In genomic region chr2:182891611-182892010, GRCh38 we compare ENCODE assay signal across 22 cellular contexts. TPM values are rescaled to one million over a fixed set of nuclear protein-coding genes. Genes with fewer than 3 reads are reported as not detected.
A peak's percentile ranks its signal among the peaks of the same experiment; 100 is the strongest.
DNase-seq lines count a peak whose midpoint lies in the region; ATAC-seq, FAIRE-seq and TF ChIP-seq lines count a peak whose summit lies in the region.
"Had no signal": no experiment of that assay in that cellular context is flagged by ENCODE, and none has a peak within 500 bp of the region (broad histone marks: within the 10 kb centered on the region; RNA-seq: fewer than 3 reads in every experiment).

No MANE protein-coding gene starts in this region.

- H3K4me1 ChIP-seq in HepG2 (ENCODE audit: insufficient read depth, low read length) (peaks cover 25% of the 10 kb centered on the region), transverse colon (peaks cover 0 to 13% (median 4%) of the 10 kb centered on the region in 4 donors)

- H3K9me3 Mint-ChIP-seq in activated T-cell treated with anti-CD3 and anti-CD28 coated beads, Interleukin-2, amount 50 U/mL, for 72 hours: no peaks in the 10 kb centered on the region
- peaks cover 8% of the 10 kb centered on the region; the same call in 1 of the 2 replicates for H3K9me3 Mint-ChIP-seq in WTC11
- H3K9me3 Mint-ChIP-seq in activated CD4-positive, alpha-beta memory T cell treated with anti-CD3 and anti-CD28 coated beads, Interleukin-2, amount 10 ng/mL, durations not matched to agents 7 days and 5 days: no peaks in the 10 kb centered on the region
- peaks cover 0 to 15% (median 5%) of the 10 kb centered on the region in 7 donors for H3K9me3 Mint-ChIP-seq in CD14-positive monocyte
- H3K9me3 Mint-ChIP-seq: CD4-positive, CD25-positive, alpha-beta regulatory T cell had no signal

- FAIRE-seq in HepG2 (lab: Jason Lieb, UNC): no peak
- FAIRE-seq: GM12891, H1 had no signal

- H3K27ac ChIP-seq in HepG2 (ENCODE audit: extremely low read length, insufficient read depth, low read length) (peak overlapping the region; percentile 72), transverse colon (no peak overlapping the region)
- H3K27ac ChIP-seq: KMS-11 had no signal

- TF ChIP-seq EP300 in HepG2 (IDR thresholded peaks at IDR 0.05; ENCODE audit: low read depth in 2 of 2, low read length in 2 of 2) (no peak), HepG2 (CRISPR knock-in tag; IDR thresholded peaks at IDR 0.05; ENCODE audit: borderline replicate concordance) (no peak), transverse colon (IDR thresholded peaks at IDR 0.05; ENCODE audit: low read depth) (no peak)

- peak overlapping the region; percentile 82 for H3K4me2 ChIP-seq in HepG2 (ENCODE audit: low read depth, low read length)
- H3K4me2 ChIP-seq: KMS-11, SK-N-SH had no signal

- H3K27ac Mint-ChIP-seq in activated T-cell treated with anti-CD3 and anti-CD28 coated beads, Interleukin-2, amount 50 U/mL, for 72 hours: peak overlapping the region; percentile 59
- H3K27ac Mint-ChIP-seq in WTC11 (no peak overlapping the region), CD14-positive monocyte (no peak overlapping the region)
- no peak overlapping the region for H3K27ac Mint-ChIP-seq in activated CD4-positive, alpha-beta memory T cell treated with anti-CD3 and anti-CD28 coated beads, Interleukin-2, amount 10 ng/mL, durations not matched to agents 7 days and 5 days
- H3K27ac Mint-ChIP-seq: B cell; CD4-positive, CD25-positive, alpha-beta regulatory T cell had no signal

- intact Hi-C loops in HepG2 (cut with micrococcal nuclease; ENCODE audit: unreplicated experiment): loop anchor here (1.0 kb wide), 1 partner anchor 9 kb away; no protein-coding TSS in a partner anchor
- intact Hi-C loops in CD14-positive monocyte (cut with micrococcal nuclease): no loop called here
- intact Hi-C loops in transverse colon (cut with DNase I; ENCODE audit: low total_unique reads): no loop called here

- no TSS peak for BruUV-seq in HepG2 (replicated peaks; lab: Mats Ljungman, UMichigan)

- POLR2A ChIA-PET in WTC11 (lab: Charles Lee): no interaction called here
- POLR2A ChIA-PET in HepG2 (lab: Yijun Ruan, JAX): interaction anchor here (1.5 kb wide), 1 partner anchor 8 kb away, joined by 9 read pairs; no protein-coding TSS in a partner anchor
- POLR2A ChIA-PET in activated CD4-positive, alpha-beta memory T cell treated with anti-CD3 and anti-CD28 coated beads, Interleukin-2, amount 10 ng/mL, durations not matched to agents 7 days and 5 days (lab: Charles Lee): no interaction called here

- WGBS in HepG2 (ENCODE audit: low lambda C conversion rate): 50% methylated on average over 4 of the region's 4 CpGs
- WGBS in transverse colon (ENCODE audit: low coverage in 1 of 2), 2 donors: 61 to 74% methylated on average over 4 of the region's 4 CpGs

- in situ Hi-C loops in HepG2 (cut with HindIII; ENCODE audit: extremely low pct_ligation_motif_present, low pct_unique_long_range_greater_than_20kb) (no loop called here), transverse colon (cut with MboI; ENCODE audit: low pct_ligation_motif_present in 1 of 4, low pct_unique_long_range_greater_than_20kb in 1 of 4, low sequenced_read_pairs in 3 of 4) (no loop called here)

- H3K9ac ChIP-seq in HepG2 (ENCODE audit: insufficient read depth, low read depth, low read length): no peak overlapping the region
- H3K9ac ChIP-seq: KMS-11, SK-N-SH had no signal

- H3K9me3 ChIP-seq in HepG2 (ENCODE audit: low read length): no peaks in the 10 kb centered on the region
- H3K9me3 ChIP-seq in transverse colon: no peaks in the 10 kb centered on the region
- H3K9me3 ChIP-seq: SK-N-SH had no signal

- H2AFZ ChIP-seq in HepG2 (ENCODE audit: low read length): peak overlapping the region; percentile 78

- no peaks in the 10 kb centered on the region for H3K27me3 Mint-ChIP-seq in activated T-cell treated with anti-CD3 and anti-CD28 coated beads, Interleukin-2, amount 50 U/mL, for 72 hours (ENCODE audit: low read depth)
- H3K27me3 Mint-ChIP-seq in WTC11 (ENCODE audit: low read depth): no peaks in the 10 kb centered on the region
- peaks cover 6% of the 10 kb centered on the region for H3K27me3 Mint-ChIP-seq in activated CD4-positive, alpha-beta memory T cell treated with anti-CD3 and anti-CD28 coated beads, Interleukin-2, amount 10 ng/mL, durations not matched to agents 7 days and 5 days
- H3K27me3 Mint-ChIP-seq in CD14-positive monocyte (ENCODE audit: low read depth in 3 of 3): peaks cover 1 to 2% (median 1%) of the 10 kb centered on the region in 3 donors
- H3K27me3 Mint-ChIP-seq: B cell; CD4-positive, CD25-positive, alpha-beta regulatory T cell had no signal

- no peaks in the 10 kb centered on the region for H4K20me1 ChIP-seq in HepG2 (ENCODE audit: insufficient read depth, low read length)

- no peaks in the 10 kb centered on the region for H3K36me3 Mint-ChIP-seq in activated T-cell treated with anti-CD3 and anti-CD28 coated beads, Interleukin-2, amount 50 U/mL, for 72 hours (ENCODE audit: insufficient read depth in 2 of 2)
- H3K36me3 Mint-ChIP-seq in WTC11 (no peaks in the 10 kb centered on the region), CD14-positive monocyte (no peaks in the 10 kb centered on the region)
- no peaks in the 10 kb centered on the region for H3K36me3 Mint-ChIP-seq in activated CD4-positive, alpha-beta memory T cell treated with anti-CD3 and anti-CD28 coated beads, Interleukin-2, amount 10 ng/mL, durations not matched to agents 7 days and 5 days (ENCODE audit: low read depth)
- H3K36me3 Mint-ChIP-seq: CD4-positive, CD25-positive, alpha-beta regulatory T cell had no signal

- DNase-seq in activated T-cell treated with anti-CD3 and anti-CD28 coated beads, Interleukin-2, amount 50 U/mL, for 72 hours: no peak
- no peak for DNase-seq in activated T-cell treated with anti-CD3 and anti-CD28 coated beads, Interleukin-2, amount 50 U/mL, for 48 hours
- DNase-seq in WTC11 (ENCODE audit: low spot score) (no peak), HepG2 (ENCODE audit: low spot score) (no peak), CD14-positive monocyte (ENCODE audit: low spot score) (no peak), NCI-H1417 (lab: John Stamatoyannopoulos, UW) (no peak), transverse colon (no peak)
- DNase-seq in activated CD4-positive, alpha-beta memory T cell treated with anti-CD3 and anti-CD28 coated beads, Interleukin-2, amount 10 ng/mL, durations not matched to agents 7 days and 5 days: no peak
- DNase-seq: 8988T; CD4-positive, CD25-positive, alpha-beta regulatory T cell; DMS53; EL; NCI-H1436 treated with DMSO at 0.1 percent for 48 hours; NCI-H2029; NCI-H2171; NCI-H526; SHP77; SK-N-SH had no signal

- no peaks in the 10 kb centered on the region for H3K4me1 Mint-ChIP-seq in activated T-cell treated with anti-CD3 and anti-CD28 coated beads, Interleukin-2, amount 50 U/mL, for 72 hours (ENCODE audit: low read depth)
- H3K4me1 Mint-ChIP-seq in WTC11 (no peaks in the 10 kb centered on the region), CD14-positive monocyte (no peaks in the 10 kb centered on the region)
- H3K4me1 Mint-ChIP-seq in activated CD4-positive, alpha-beta memory T cell treated with anti-CD3 and anti-CD28 coated beads, Interleukin-2, amount 10 ng/mL, durations not matched to agents 7 days and 5 days: no peaks in the 10 kb centered on the region
- H3K4me1 Mint-ChIP-seq: B cell had no signal

- no peak overlapping the region for H3K4me3 Mint-ChIP-seq in activated T-cell treated with anti-CD3 and anti-CD28 coated beads, Interleukin-2, amount 50 U/mL, for 72 hours
- no peak overlapping the region for H3K4me3 Mint-ChIP-seq in WTC11
- H3K4me3 Mint-ChIP-seq in activated CD4-positive, alpha-beta memory T cell treated with anti-CD3 and anti-CD28 coated beads, Interleukin-2, amount 10 ng/mL, durations not matched to agents 7 days and 5 days: no peak overlapping the region
- no peak overlapping the region for H3K4me3 Mint-ChIP-seq in CD14-positive monocyte
- H3K4me3 Mint-ChIP-seq: B cell; CD4-positive, CD25-positive, alpha-beta regulatory T cell had no signal

- TF ChIP-seq POLR2A in HepG2 (IDR thresholded peaks at IDR 0.05; ENCODE audit: insufficient read depth in 1 of 2, low read depth in 2 of 2, low read length in 2 of 2): no peak
- no peak for TF ChIP-seq POLR2A in transverse colon (IDR thresholded peaks at IDR 0.05)

- H3K36me3 ChIP-seq in HepG2 (replicated peaks in 1 of 2; ENCODE audit: control insufficient read depth in 1 of 2, insufficient read depth in 2 of 2, low read length in 2 of 2) (no peaks in the 10 kb centered on the region), transverse colon (no peaks in the 10 kb centered on the region)

- H3K4me3 ChIP-seq in HepG2 (replicated peaks in 1 of 3; ENCODE audit: insufficient read depth in 1 of 3, low read depth in 2 of 3, low read length in 3 of 3): no peak overlapping the region
- no peak overlapping the region for H3K4me3 ChIP-seq in transverse colon

- TF ChIP-seq RAD21 in HepG2 (CRISPR knock-in tag; IDR thresholded peaks at IDR 0.05): no peak

- TF ChIP-seq CTCF in WTC11 (IDR thresholded peaks at IDR 0.05) (no peak), HepG2 (CRISPR knock-in tag; IDR thresholded peaks at IDR 0.05) (no peak), CD14-positive monocyte (IDR thresholded peaks at IDR 0.05) (no peak), transverse colon (IDR thresholded peaks at IDR 0.05) (no peak)

- CTCF ChIA-PET in WTC11 (lab: Charles Lee) (interaction anchor here (1.2 kb wide), 1 partner anchor 21 kb away, joined by 5 read pairs; no protein-coding TSS in a partner anchor), HepG2 (lab: Yijun Ruan, JAX; ENCODE audit: low intra/inter-chr PET ratio, low total read pairs) (no interaction called here)
- CTCF ChIA-PET in activated CD4-positive, alpha-beta memory T cell treated with anti-CD3 and anti-CD28 coated beads, Interleukin-2, amount 10 ng/mL, durations not matched to agents 7 days and 5 days (lab: Charles Lee): interaction anchor here (1.2 kb wide), 1 partner anchor 11 kb away, joined by 3 read pairs; no protein-coding TSS in a partner anchor

- H3K79me2 ChIP-seq in HepG2 (ENCODE audit: insufficient read depth, low read length): no peaks in the 10 kb centered on the region

- ATAC-seq in activated T-cell treated with anti-CD3 and anti-CD28 coated beads, Interleukin-2, amount 50 U/mL, for 72 hours (replicated peaks in 1 of 2): no peak
- ATAC-seq in WTC11: no peak
- peak; percentile 40 for ATAC-seq in HepG2

- H3K27me3 ChIP-seq in HepG2 (ENCODE audit: control insufficient read depth in 1 of 2, insufficient read depth in 2 of 2, low read length in 2 of 2) (no peaks in the 10 kb centered on the region), transverse colon (no peaks in the 10 kb centered on the region)

RNA-seq across cellular contexts. Expression of gene FRZB, which starts 25.2 kb away (rescaled TPM):
- total RNA-seq in activated T-cell treated with anti-CD3 and anti-CD28 coated beads, Interleukin-2, amount 50 U/mL, for 72 hours: not detected
- total RNA-seq in WTC11 (2021) (1.2 to 1.9 TPM (median 1.5 TPM) in 3 replicates), HepG2 (2016; rRNA removed; fragmentation: Illumina TruSeq; extraction: Trizol) (0.04 TPM in 1 of 2 replicates, not detected in the other), transverse colon (10 to 100 TPM in 1 of 4 donors, 1 to 10 TPM in 2, under 1 TPM in 1; 0.37 to 11.9 (median 2.9) TPM)
- not detected in 2 replicates for total RNA-seq in HepG2 (2016; cell fraction: cytosol; rRNA removed; fragmentation: Illumina TruSeq; extraction: Trizol; ENCODE audit: low read depth)
- 0.04 TPM in 1 of 2 replicates, not detected in the other for total RNA-seq in HepG2 (2016; cell fraction: insoluble cytoplasmic fraction; rRNA removed; fragmentation: Illumina TruSeq; extraction: Trizol)
- 0.03 TPM in 1 of 2 replicates, not detected in the other for total RNA-seq in HepG2 (2016; cell fraction: membrane; rRNA removed; fragmentation: Illumina TruSeq; extraction: Trizol)
- 0.16 and 0.25 TPM in 2 replicates for total RNA-seq in HepG2 (2016; cell fraction: nucleus; rRNA removed; fragmentation: Illumina TruSeq; extraction: Trizol)
- polyA plus RNA-seq in HepG2 (2011; rRNA removed) (0.86 and 1.2 TPM in 2 replicates), CD14-positive monocyte (not detected)
- 0.67 and 0.68 TPM in 2 replicates for polyA plus RNA-seq in HepG2 (2011; cell fraction: cytosol; rRNA removed)
- 0.74 and 0.85 TPM in 2 replicates for polyA plus RNA-seq in HepG2 (2011; cell fraction: nucleus; rRNA removed)
- 1.0 and 1.8 TPM in 2 replicates for polyA plus RNA-seq in HepG2 (2012)
- polyA plus RNA-seq in HepG2 (2016; cell fraction: cytosol; fragmentation: Illumina TruSeq; extraction: Trizol; ENCODE audit: low read depth): 0.03 and 0.09 TPM in 2 replicates
- polyA plus RNA-seq in HepG2 (2016; cell fraction: insoluble cytoplasmic fraction; fragmentation: Illumina TruSeq; extraction: Trizol; ENCODE audit: low read depth): 0.07 and 0.08 TPM in 2 replicates
- not detected in 2 replicates for polyA plus RNA-seq in HepG2 (2016; cell fraction: membrane; fragmentation: Illumina TruSeq; extraction: Trizol; ENCODE audit: low read depth)
- 0.14 and 0.28 TPM in 2 replicates for polyA plus RNA-seq in HepG2 (2016; cell fraction: nucleus; fragmentation: Illumina TruSeq; extraction: Trizol; ENCODE audit: insufficient read depth, low read depth)
- polyA minus RNA-seq in HepG2 (2011; rRNA and poly(A)+ RNA removed; ENCODE audit: low replicate concordance): 1.2 TPM in 1 of 2 replicates, not detected in the other
- 0.53 and 0.69 TPM in 2 replicates for polyA minus RNA-seq in HepG2 (2011; cell fraction: cytosol; rRNA and poly(A)+ RNA removed)
- polyA minus RNA-seq in HepG2 (2011; cell fraction: nucleus; rRNA and poly(A)+ RNA removed): 1.4 and 1.6 TPM in 2 replicates
- not detected for total RNA-seq in activated CD4-positive, alpha-beta memory T cell treated with anti-CD3 and anti-CD28 coated beads, Interleukin-2, amount 10 ng/mL, durations not matched to agents 7 days and 5 days
- total RNA-seq: B cell; CD4-positive, CD25-positive, alpha-beta regulatory T cell had no signal
- polyA plus RNA-seq: CD4-positive, CD25-positive, alpha-beta regulatory T cell had no signal
